ENCODE assay signal across 24 cellular contexts in the genomic region with DNA sequence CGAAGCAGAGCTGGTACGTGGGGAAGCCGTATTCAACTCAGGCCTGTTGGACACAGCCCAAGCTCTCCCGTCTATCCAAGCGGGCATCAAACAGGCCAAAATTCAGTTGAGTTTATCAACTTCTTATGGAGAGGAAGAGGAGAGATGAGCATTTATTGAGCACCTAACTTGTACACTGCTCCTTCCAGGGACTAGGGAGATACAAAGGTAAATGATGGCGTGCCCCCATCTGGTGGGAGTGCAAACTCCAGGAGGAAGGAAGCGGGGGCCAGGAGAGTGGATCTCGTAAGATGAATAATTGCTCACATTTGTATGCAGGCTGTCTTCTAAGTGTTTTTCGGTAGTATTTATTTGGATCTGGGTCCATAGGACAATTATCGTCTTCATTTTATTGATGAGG.
DNase-seq lines count a peak whose midpoint lies in the region; ATAC-seq and TF ChIP-seq lines count a peak whose summit lies in the region.
"Had no signal": no experiment of that assay in that cellular context is flagged by ENCODE, and none has a peak within 500 bp of the region (broad histone marks: within the 10 kb centered on the region; RNA-seq: fewer than 3 reads in every experiment).

No MANE protein-coding gene starts in this region.

- POLR2A ChIA-PET in PC-3 (lab: Charles Lee; ENCODE audit: unreplicated experiment), result no interaction called here

- intact Hi-C loops in PC-3 (cut with micrococcal nuclease), result no loop called here
- intact Hi-C loops in Right ventricle myocardium inferior (cut with DNase I), result no loop called here

- no peaks in the 10 kb centered on the region for H3K36me3 ChIP-seq in GM23338 (ENCODE audit: insufficient read depth)
- H3K36me3 ChIP-seq in PC-3 (ENCODE audit: low read depth, low read length), result no peaks in the 10 kb centered on the region

- no peaks in the 10 kb centered on the region for H3K9me3 ChIP-seq in PC-3 (ENCODE audit: low read length)
- H3K9me3 ChIP-seq: testis had no signal

- H4K20me1 ChIP-seq in GM23338 (replicated peaks; ENCODE audit: insufficient read depth) (no peaks in the 10 kb centered on the region), PC-3 (ENCODE audit: low read length) (no peaks in the 10 kb centered on the region)

- H3K9me3 Mint-ChIP-seq in GM23338, result no peaks in the 10 kb centered on the region
- H3K9me3 Mint-ChIP-seq: activated CD4-positive, alpha-beta T cell treated with anti-CD3 and anti-CD28 coated beads, Interleukin-2, amount 10 ng/mL, durations not matched to agents 24 days and 14 days; activated naive CD4-positive, alpha-beta T cell treated with anti-CD3 and anti-CD28 coated beads for 36 hours; activated T-cell treated with anti-CD3 and anti-CD28 coated beads, Interleukin-2, amount 50 U/mL, for 4 hours; CD8-positive, alpha-beta T cell; stimulated activated naive B cell treated with anti-CD40 and anti-IgM and Interleukin-4, amounts not matched to agents 10 μg/mL and 1 μg/mL and 100 μg/mL, for 72 hours had no signal

- H3K27me3 ChIP-seq in GM23338 (ENCODE audit: insufficient read depth) (peaks cover 43% of the 10 kb centered on the region), PC-3 (ENCODE audit: low read length) (no peaks in the 10 kb centered on the region), foreskin keratinocyte (peaks cover 95% of the 10 kb centered on the region)
- H3K27me3 ChIP-seq: testis had no signal

- no peaks in the 10 kb centered on the region for H3K9me2 ChIP-seq in GM23338 (ENCODE audit: insufficient read depth)
- H3K9me2 ChIP-seq in PC-3 (replicated peaks; ENCODE audit: low read length), result no peaks in the 10 kb centered on the region

- H3K4me1 Mint-ChIP-seq in GM23338, result peaks cover 11% of the 10 kb centered on the region

- H3F3A ChIP-seq in GM23338 (replicated peaks; ENCODE audit: low read depth), result peaks cover 12% of the 10 kb centered on the region; the same call in 1 of the 2 replicates
- no peaks in the 10 kb centered on the region for H3F3A ChIP-seq in PC-3 (ENCODE audit: low read length, unreplicated experiment)

- no peak overlapping the region for H3K4me3 Mint-ChIP-seq in GM23338
- H3K4me3 Mint-ChIP-seq: activated CD4-positive, alpha-beta T cell treated with anti-CD3 and anti-CD28 coated beads, Interleukin-2, amount 10 ng/mL, durations not matched to agents 24 days and 14 days; activated naive CD4-positive, alpha-beta T cell treated with anti-CD3 and anti-CD28 coated beads for 36 hours had no signal

- DNase-seq in GM23338 (ENCODE audit: low spot score) (peak; percentile 71), PC-3 (no peak), foreskin keratinocyte (no peak), retinal pigment epithelial cell (ENCODE audit: low read depth) (no peak), Right ventricle myocardium inferior (ENCODE audit: missing footprints) (no peak)
- no peak for DNase-seq in stimulated activated naive CD4-positive, alpha-beta T cell (lab: John Stamatoyannopoulos, UW)
- DNase-seq: activated CD4-positive, alpha-beta T cell treated with anti-CD3 and anti-CD28 coated beads, Interleukin-2, amount 10 ng/mL, durations not matched to agents 24 days and 14 days; activated naive CD4-positive, alpha-beta T cell treated with anti-CD3 and anti-CD28 coated beads for 36 hours; activated T-cell treated with anti-CD3 and anti-CD28 coated beads, Interleukin-2, amount 50 U/mL, for 4 hours; CD8-positive, alpha-beta T cell; DMS153; mammary epithelial cell; NCI-H1417; NCI-H2081 treated with DMSO at 0.1 percent for 48 hours; NCI-H226; NCI-H69; stimulated activated CD4-positive, alpha-beta T cell treated with anti-CD3 and anti-CD28 coated beads, Interleukin-15, amount 100 ng/mL, for 24 hours; stimulated activated naive B cell treated with anti-CD40 and anti-IgM and Interleukin-4, amounts not matched to agents 10 μg/mL and 1 μg/mL and 100 μg/mL, for 72 hours; testis had no signal

- H2AFZ ChIP-seq in GM23338, result no peak overlapping the region
- H2AFZ ChIP-seq in PC-3 (ENCODE audit: low read length), result no peak overlapping the region

- no TSS peak for BruUV-seq in PC-3 (replicated peaks; lab: Mats Ljungman, UMichigan)

- H3K79me2 ChIP-seq in GM23338 (replicated peaks; ENCODE audit: insufficient read depth) (no peaks in the 10 kb centered on the region), PC-3 (ENCODE audit: low read length) (no peaks in the 10 kb centered on the region)

- no peak overlapping the region for H3K9ac ChIP-seq in PC-3 (ENCODE audit: low read length)
- H3K9ac ChIP-seq: KMS-11 had no signal

- ATAC-seq in GM23338, result peak; percentile 53
- no peak for ATAC-seq in PC-3
- no peak for ATAC-seq in foreskin keratinocyte
- no peak for ATAC-seq in GM19351 (IDR thresholded peaks at IDR 0.05; ENCODE audit: unreplicated experiment)
- ATAC-seq in Right ventricle myocardium inferior, result no peak
- ATAC-seq: activated T-cell treated with anti-CD3 and anti-CD28 coated beads, Interleukin-2, amount 50 U/mL, for 4 hours; CD8-positive, alpha-beta T cell; stimulated activated naive B cell treated with anti-CD40 and anti-IgM and Interleukin-4, amounts not matched to agents 10 μg/mL and 1 μg/mL and 100 μg/mL, for 72 hours had no signal

- H3K4me2 ChIP-seq in GM23338 (no peak overlapping the region), PC-3 (ENCODE audit: low read length) (no peak overlapping the region)
- H3K4me2 ChIP-seq: KMS-11 had no signal

- peaks cover 27% of the 10 kb centered on the region for H3K27me3 Mint-ChIP-seq in GM23338 (ENCODE audit: insufficient read depth, low read depth, poor library complexity)

- TF ChIP-seq CTCF in GM23338 (conservative IDR thresholded peaks at IDR 0.05; ENCODE audit: low read depth in 2 of 2), result peak; percentile 68 to 82
- 0 out of 2 replicates have a peak, but pooled peaks have one; percentile 9 for TF ChIP-seq CTCF in PC-3 (conservative IDR thresholded peaks at IDR 0.05; ENCODE audit: low read depth, low read length)
- TF ChIP-seq CTCF in foreskin keratinocyte (conservative IDR thresholded peaks at IDR 0.05), result peak; percentile 17
- TF ChIP-seq CTCF in retinal pigment epithelial cell (conservative IDR thresholded peaks at IDR 0.05; ENCODE audit: low read depth, low read length), result peak; percentile 5

- no peak overlapping the region for H3K4me3 ChIP-seq in GM23338
- no peak overlapping the region for H3K4me3 ChIP-seq in PC-3 (ENCODE audit: low read length)
- no peak overlapping the region for H3K4me3 ChIP-seq in retinal pigment epithelial cell (ENCODE audit: low read length)
- H3K4me3 ChIP-seq: testis had no signal

- H3K4me1 ChIP-seq in GM23338 (ENCODE audit: insufficient read depth) (no peaks in the 10 kb centered on the region; the same call in 1 of the 2 replicates), PC-3 (ENCODE audit: insufficient read depth, low read length) (no peaks in the 10 kb centered on the region), foreskin keratinocyte (no peaks in the 10 kb centered on the region)
- H3K4me1 ChIP-seq: testis had no signal

- CTCF ChIA-PET in PC-3 (lab: Charles Lee), result no interaction called here

- no peak overlapping the region for H3K27ac ChIP-seq in GM23338 (ENCODE audit: low read depth)
- H3K27ac ChIP-seq in PC-3 (ENCODE audit: low read length), result no peak overlapping the region
- H3K27ac ChIP-seq in foreskin keratinocyte, result no peak overlapping the region
- H3K27ac ChIP-seq: epithelial cell of prostate, KMS-11, RWPE1, testis, VCaP had no signal

- no peaks in the 10 kb centered on the region for H3K36me3 Mint-ChIP-seq in GM23338 (ENCODE audit: low read depth)
- H3K36me3 Mint-ChIP-seq: CD8-positive, alpha-beta T cell had no signal

- H3K27ac Mint-ChIP-seq in GM23338, result no peak overlapping the region
- H3K27ac Mint-ChIP-seq: activated CD4-positive, alpha-beta T cell treated with anti-CD3 and anti-CD28 coated beads, Interleukin-2, amount 10 ng/mL, durations not matched to agents 24 days and 14 days; activated naive CD4-positive, alpha-beta T cell treated with anti-CD3 and anti-CD28 coated beads for 36 hours; CD8-positive, alpha-beta T cell had no signal

TF ChIP-seq in GM23338, 12 proteins besides CTCF, POLR2A, EP300 and RAD21 (continues in another document):
- TF ChIP-seq POLR2AphosphoS5 (IDR thresholded peaks at IDR 0.05; ENCODE audit: low read depth) (no peak), JUNB (IDR thresholded peaks at IDR 0.05; ENCODE audit: unreplicated experiment) (no peak), EZH2 (IDR thresholded peaks at IDR 0.05; ENCODE audit: low read depth, unreplicated experiment) (no peak), NANOG (IDR thresholded peaks at IDR 0.05; ENCODE audit: borderline replicate concordance) (no peak), ZNF114 (CRISPR knock-in tag; IDR thresholded peaks at IDR 0.05) (no peak), CREB1 (CRISPR knock-in tag; IDR thresholded peaks at IDR 0.05; ENCODE audit: low read depth) (no peak), ZNF331 (CRISPR knock-in tag; IDR thresholded peaks at IDR 0.05; ENCODE audit: low read depth) (no peak), STAT1 (IDR thresholded peaks at IDR 0.05; ENCODE audit: unreplicated experiment) (no peak)
- TF ChIP-seq, protein P1, sequence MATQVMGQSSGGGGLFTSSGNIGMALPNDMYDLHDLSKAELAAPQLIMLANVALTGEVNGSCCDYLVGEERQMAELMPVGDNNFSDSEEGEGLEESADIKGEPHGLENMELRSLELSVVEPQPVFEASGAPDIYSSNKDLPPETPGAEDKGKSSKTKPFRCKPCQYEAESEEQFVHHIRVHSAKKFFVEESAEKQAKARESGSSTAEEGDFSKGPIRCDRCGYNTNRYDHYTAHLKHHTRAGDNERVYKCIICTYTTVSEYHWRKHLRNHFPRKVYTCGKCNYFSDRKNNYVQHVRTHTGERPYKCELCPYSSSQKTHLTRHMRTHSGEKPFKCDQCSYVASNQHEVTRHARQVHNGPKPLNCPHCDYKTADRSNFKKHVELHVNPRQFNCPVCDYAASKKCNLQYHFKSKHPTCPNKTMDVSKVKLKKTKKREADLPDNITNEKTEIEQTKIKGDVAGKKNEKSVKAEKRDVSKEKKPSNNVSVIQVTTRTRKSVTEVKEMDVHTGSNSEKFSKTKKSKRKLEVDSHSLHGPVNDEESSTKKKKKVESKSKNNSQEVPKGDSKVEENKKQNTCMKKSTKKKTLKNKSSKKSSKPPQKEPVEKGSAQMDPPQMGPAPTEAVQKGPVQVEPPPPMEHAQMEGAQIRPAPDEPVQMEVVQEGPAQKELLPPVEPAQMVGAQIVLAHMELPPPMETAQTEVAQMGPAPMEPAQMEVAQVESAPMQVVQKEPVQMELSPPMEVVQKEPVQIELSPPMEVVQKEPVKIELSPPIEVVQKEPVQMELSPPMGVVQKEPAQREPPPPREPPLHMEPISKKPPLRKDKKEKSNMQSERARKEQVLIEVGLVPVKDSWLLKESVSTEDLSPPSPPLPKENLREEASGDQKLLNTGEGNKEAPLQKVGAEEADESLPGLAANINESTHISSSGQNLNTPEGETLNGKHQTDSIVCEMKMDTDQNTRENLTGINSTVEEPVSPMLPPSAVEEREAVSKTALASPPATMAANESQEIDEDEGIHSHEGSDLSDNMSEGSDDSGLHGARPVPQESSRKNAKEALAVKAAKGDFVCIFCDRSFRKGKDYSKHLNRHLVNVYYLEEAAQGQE (IDR thresholded peaks at IDR 0.05; ENCODE audit: unreplicated experiment), result no peak

Comparison
In these comparisons a context has a peak if more than half of its experiments do, and no peak if none do; other contexts are left out.
1. CTCF ChIP-seq: peak in every context shown above with its lines; median percentile 75 in GM23338; 17 in foreskin keratinocyte; 9 in PC-3; 5 in retinal pigment epithelial cell.